22 cellular contexts compared by ENCODE assay signal in the genomic region with DNA sequence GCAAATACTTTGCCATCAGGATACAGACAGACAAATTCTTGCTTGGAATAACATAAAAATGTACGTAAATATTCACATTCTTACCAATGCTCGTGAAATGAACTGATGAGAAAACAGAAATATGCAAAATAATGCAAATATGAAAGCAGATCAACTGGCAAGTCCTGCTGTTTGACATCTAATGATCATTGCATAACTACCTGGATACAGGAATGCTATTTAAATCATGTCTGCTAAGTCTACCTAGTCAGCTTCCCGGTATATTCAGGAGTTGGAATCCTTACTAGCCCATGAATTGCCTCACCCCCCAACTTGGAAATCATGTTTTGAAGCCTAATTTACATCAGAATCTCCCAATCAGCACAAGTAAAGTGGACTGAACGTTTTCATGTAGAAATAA.
"Had no signal": no experiment of that assay in that cellular context is flagged by ENCODE, and none has a peak within 500 bp of the region (broad histone marks: within the 10 kb centered on the region; RNA-seq: fewer than 3 reads in every experiment).

No MANE protein-coding gene starts in this region.

- H3K4me3 Mint-ChIP-seq: mesothelial cell of epicardium, naive B cell had no signal

- H3K4me3 ChIP-seq: coronary artery, dorsolateral prefrontal cortex, esophagus squamous epithelium, gastrocnemius medialis, heart right ventricle, left lung, lower lobe of right lung, mucosa of descending colon had no signal

- H3K9me3 ChIP-seq: esophagus squamous epithelium, gastrocnemius medialis, heart right ventricle, left lung, lower lobe of right lung, mucosa of descending colon had no signal

- H3K27ac Mint-ChIP-seq: mesothelial cell of epicardium had no signal

- H3K4me1 ChIP-seq: esophagus squamous epithelium, gastrocnemius medialis, heart right ventricle, left lung, lower lobe of right lung had no signal

- H3K27me3 ChIP-seq: esophagus squamous epithelium, gastrocnemius medialis, heart right ventricle, left lung had no signal

- H3K9me3 Mint-ChIP-seq: mesothelial cell of epicardium, naive B cell had no signal

- H3K27me3 Mint-ChIP-seq: naive B cell had no signal

- H3K4me1 Mint-ChIP-seq: naive B cell had no signal

- H3K27ac ChIP-seq: coronary artery, dorsolateral prefrontal cortex, esophagus squamous epithelium, gastrocnemius medialis, heart right ventricle, left lung, lower lobe of right lung had no signal

- DNase-seq: dermis blood vessel endothelial cell; dorsolateral prefrontal cortex; effector CD4-positive, alpha-beta T cell; effector memory CD4-positive, alpha-beta T cell; erythroblast; esophagus squamous epithelium; foreskin fibroblast; foreskin melanocyte; gastrocnemius medialis; glutamatergic neuron; head of caudate nucleus; heart right ventricle; hippocampal formation; left cardiac atrium; left lung; left ventricle myocardium superior; lower lobe of right lung; mesenchymal stem cell; mucosa of descending colon; naive B cell had no signal

- H3K36me3 Mint-ChIP-seq: mesothelial cell of epicardium, naive B cell had no signal

- H3K36me3 ChIP-seq: esophagus squamous epithelium, gastrocnemius medialis, heart right ventricle, left lung, lower lobe of right lung had no signal
